22 cellular contexts compared by ENCODE assay signal in genomic region chr12:78645956-78646355, GRCh38.
DNase-seq lines count a peak whose midpoint lies in the region; ATAC-seq and TF ChIP-seq lines count a peak whose summit lies in the region.
"Had no signal": no experiment of that assay in that cellular context is flagged by ENCODE, and none has a peak within 500 bp of the region (broad histone marks: within the 10 kb centered on the region; RNA-seq: fewer than 3 reads in every experiment).

No MANE protein-coding gene starts in this region.

- peak; percentile 37 for ATAC-seq in left lung
- ATAC-seq in activated T-helper 17 cell treated with anti-CD3 and anti-CD28 coated beads, Interleukin-2, amount 50 U/mL, for 72 hours (replicated peaks), result no peak
- ATAC-seq in HG03442 (IDR thresholded peaks at IDR 0.05; ENCODE audit: unreplicated experiment), result no peak
- ATAC-seq: Panc1, psoas muscle had no signal

- H3K9me3 Mint-ChIP-seq in activated T-helper 17 cell treated with anti-CD3 and anti-CD28 coated beads, Interleukin-2, amount 50 U/mL, for 72 hours, result peaks cover 16% of the 10 kb centered on the region
- H3K9me3 Mint-ChIP-seq: HFFc6 had no signal

- no peak for TF ChIP-seq CTCF in left lung (IDR thresholded peaks at IDR 0.05)

- intact Hi-C loops in left lung (cut with DNase I), result no loop called here

- H3K4me3 ChIP-seq in left lung, result no peak overlapping the region
- H3K4me3 ChIP-seq: BLaER1 treated with 17β-estradiol and CSF1 and Interleukin-3, amounts not matched to agents 10 nM and 100 nM; coronary artery; hepatocyte; psoas muscle; tibial nerve had no signal

- H3K27me3 ChIP-seq in left lung, result no peaks in the 10 kb centered on the region
- H3K27me3 ChIP-seq: BLaER1 treated with 17β-estradiol and CSF1 and Interleukin-3, amounts not matched to agents 10 nM and 100 nM; hepatocyte; tibial nerve had no signal

- H3K4me1 ChIP-seq in left lung, result no peaks in the 10 kb centered on the region
- H3K4me1 ChIP-seq: psoas muscle, tibial nerve had no signal

- no peak overlapping the region for H3K4me3 Mint-ChIP-seq in activated T-helper 17 cell treated with anti-CD3 and anti-CD28 coated beads, Interleukin-2, amount 50 U/mL, for 72 hours
- H3K4me3 Mint-ChIP-seq: HFFc6, nephron had no signal

- no peaks in the 10 kb centered on the region for H3K36me3 ChIP-seq in left lung
- H3K36me3 ChIP-seq: BLaER1 treated with 17β-estradiol and CSF1 and Interleukin-3, amounts not matched to agents 10 nM and 100 nM; tibial nerve had no signal

- DNase-seq in EL, result peak; percentile 10
- DNase-seq in M059J (ENCODE audit: low read depth), result peak; percentile 1
- peak; percentile 17 for DNase-seq in cerebellum (ENCODE audit: low spot score)
- no peak for DNase-seq in left lung
- DNase-seq in GM19240 (ENCODE audit: insufficient read length, low spot score), result no peak
- DNase-seq: activated CD4-positive, alpha-beta T cell treated with anti-CD3 and anti-CD28 coated beads for 48 hours; anterior cingulate cortex; DMS79 treated with DMSO at 0.1 percent for 48 hours; HFFc6; kidney glomerular epithelial cell; NCI-H1436; NCI-H526 treated with DMSO at 0.1 percent for 48 hours; psoas muscle; stimulated activated naive CD4-positive, alpha-beta T cell had no signal

- no peaks in the 10 kb centered on the region for H3K27me3 Mint-ChIP-seq in activated T-helper 17 cell treated with anti-CD3 and anti-CD28 coated beads, Interleukin-2, amount 50 U/mL, for 72 hours

- no peak overlapping the region for H3K27ac Mint-ChIP-seq in activated T-helper 17 cell treated with anti-CD3 and anti-CD28 coated beads, Interleukin-2, amount 50 U/mL, for 72 hours
- H3K27ac Mint-ChIP-seq: HFFc6, nephron had no signal

- H3K4me1 Mint-ChIP-seq in activated T-helper 17 cell treated with anti-CD3 and anti-CD28 coated beads, Interleukin-2, amount 50 U/mL, for 72 hours, result no peaks in the 10 kb centered on the region

- H3K27ac ChIP-seq in left lung, result no peak overlapping the region
- H3K27ac ChIP-seq: BLaER1 treated with 17β-estradiol and CSF1 and Interleukin-3, amounts not matched to agents 10 nM and 100 nM; coronary artery; hepatocyte; psoas muscle; tibial nerve had no signal

- no peaks in the 10 kb centered on the region for H3K36me3 Mint-ChIP-seq in activated T-helper 17 cell treated with anti-CD3 and anti-CD28 coated beads, Interleukin-2, amount 50 U/mL, for 72 hours (ENCODE audit: low read depth)

- H3K9me3 ChIP-seq in left lung, result no peaks in the 10 kb centered on the region
- H3K9me3 ChIP-seq: BLaER1 treated with 17β-estradiol and CSF1 and Interleukin-3, amounts not matched to agents 10 nM and 100 nM; psoas muscle; tibial nerve had no signal

Comparison
In these comparisons a context has a peak if more than half of its experiments do, and no peak if none do; other contexts are left out.
1. DNase-seq: peak in EL (single experiment), M059J (single experiment) and cerebellum (single experiment); none in left lung (0 of 2) and GM19240 (single experiment).